Comparison of ENCODE assay signal across 12 cellular contexts in genomic region chr1:172708452-172708851, GRCh38.
DNase-seq lines count a peak whose midpoint lies in the region; ATAC-seq lines count a peak whose summit lies in the region.
"Had no signal": no experiment of that assay in that cellular context is flagged by ENCODE, and none has a peak within 500 bp of the region (broad histone marks: within the 10 kb centered on the region; RNA-seq: fewer than 3 reads in every experiment).

No MANE protein-coding gene starts in this region.

- H3K4me3 Mint-ChIP-seq in activated naive CD4-positive, alpha-beta T cell treated with anti-CD3 and anti-CD28 coated beads, Interleukin-2, amount 50 U/mL, for 24 hours: peak overlapping the region; percentile 76

- ATAC-seq in GM18909 (IDR thresholded peaks at IDR 0.05; ENCODE audit: poor library complexity, unreplicated experiment): no peak
- ATAC-seq: K562 had no signal

- peaks cover 2% of the 10 kb centered on the region for H3K4me1 Mint-ChIP-seq in activated naive CD4-positive, alpha-beta T cell treated with anti-CD3 and anti-CD28 coated beads, Interleukin-2, amount 50 U/mL, for 24 hours

- peaks cover 7% of the 10 kb centered on the region for H3K9me3 Mint-ChIP-seq in activated naive CD4-positive, alpha-beta T cell treated with anti-CD3 and anti-CD28 coated beads, Interleukin-2, amount 50 U/mL, for 24 hours

- no peaks in the 10 kb centered on the region for H3K27me3 Mint-ChIP-seq in activated naive CD4-positive, alpha-beta T cell treated with anti-CD3 and anti-CD28 coated beads, Interleukin-2, amount 50 U/mL, for 24 hours

- peak overlapping the region; percentile 92 for H3K27ac Mint-ChIP-seq in activated naive CD4-positive, alpha-beta T cell treated with anti-CD3 and anti-CD28 coated beads, Interleukin-2, amount 50 U/mL, for 24 hours

- DNase-seq in activated effector memory CD4-positive, alpha-beta T cell treated with anti-CD3 and anti-CD28 coated beads, Interleukin-2, amount 50 U/mL, for 16 hours: peak; percentile 77
- DNase-seq in activated effector memory CD4-positive, alpha-beta T cell treated with Interleukin-2 at 50 U/mL for 16 hours: no peak
- DNase-seq in activated CD4-positive, alpha-beta T cell treated with anti-CD3 and anti-CD28 coated beads for 24 hours (ENCODE audit: low read depth in 2 of 2): peak; percentile 6 to 28
- DNase-seq in stimulated activated CD4-positive, alpha-beta T cell treated with anti-CD3 and anti-CD28 coated beads, TNF-alpha, amount 100 ng/mL, for 4 hours (ENCODE audit: low read depth in 3 of 3): peak in 2 of 3 experiments; percentile 42
- DNase-seq in anterior cingulate cortex (lab: John Stamatoyannopoulos, UW) (no peak), hippocampal formation (lab: John Stamatoyannopoulos, UW) (no peak)
- DNase-seq: NCI-H1930, posterior cingulate gyrus, WERI-Rb-1 had no signal

- H3K36me3 Mint-ChIP-seq in activated naive CD4-positive, alpha-beta T cell treated with anti-CD3 and anti-CD28 coated beads, Interleukin-2, amount 50 U/mL, for 24 hours: peaks cover 5% of the 10 kb centered on the region

Comparison
In these comparisons a context has a peak if more than half of its experiments do, and no peak if none do; other contexts are left out.
1. DNase-seq: peak in activated effector memory CD4-positive, alpha-beta T cell treated with anti-CD3 and anti-CD28 coated beads, Interleukin-2, amount 50 U/mL, for 16 hours (single experiment), activated CD4-positive, alpha-beta T cell treated with anti-CD3 and anti-CD28 coated beads for 24 hours (2 of 2) and stimulated activated CD4-positive, alpha-beta T cell treated with anti-CD3 and anti-CD28 coated beads, TNF-alpha, amount 100 ng/mL, for 4 hours (2 of 3); none in activated effector memory CD4-positive, alpha-beta T cell treated with Interleukin-2 at 50 U/mL for 16 hours (single experiment), anterior cingulate cortex (0 of 58) and hippocampal formation (0 of 2).